Comparison of ENCODE assay signal across 8 cellular contexts in the genomic region with DNA sequence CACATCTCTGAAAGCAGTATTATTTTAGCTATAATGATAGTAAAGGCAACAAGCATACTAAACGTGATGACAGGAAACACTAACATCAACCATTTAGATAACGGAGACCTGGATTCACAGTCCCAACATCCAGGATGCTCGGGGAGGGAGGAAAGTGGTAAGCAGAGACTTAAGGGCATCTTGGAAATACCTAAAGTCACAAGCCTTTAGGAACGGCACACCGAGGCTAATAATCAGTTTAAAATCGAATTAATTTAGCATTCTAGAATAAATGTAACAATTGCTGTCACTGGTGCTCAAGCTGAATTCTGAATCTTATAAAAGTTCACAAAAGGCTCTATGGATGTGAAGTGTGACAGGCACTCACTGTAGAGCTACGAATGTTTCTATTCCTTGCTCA. TPM values are rescaled to one million over a fixed set of nuclear protein-coding genes. Genes with fewer than 3 reads are reported as not detected.
DNase-seq lines count a peak whose midpoint lies in the region; ATAC-seq lines count a peak whose summit lies in the region.

No MANE protein-coding gene starts in this region.

- 1% methylated on average over 7 of the region's 7 CpGs for WGBS in thymus

- H3K9me3 ChIP-seq in thymus (ENCODE audit: control insufficient read depth), result no peaks in the 10 kb centered on the region

- DNase-seq in activated T-cell treated with anti-CD3 and anti-CD28 coated beads, Interleukin-2, amount 50 U/mL, for 72 hours, result no peak
- DNase-seq in activated T-cell treated with anti-CD3 and anti-CD28 coated beads, Interleukin-2, amount 50 U/mL, for 48 hours, result no peak
- DNase-seq in activated T-helper 2 cell treated with anti-CD3 and anti-CD28 coated beads, Interferon-gamma antibody, Interleukin-2, Interleukin-4, amounts not matched to agents 10 μg/mL and 5 μg/mL and 100 μg/mL, durations not matched to agents 14 hours and 24 hours and 36 hours (ENCODE audit: low spot score), result no peak
- DNase-seq in kidney glomerular epithelial cell (lab: John Stamatoyannopoulos, UW) (peak; percentile 32), NCI-H2196 treated with DMSO at 0.1 percent for 48 hours (lab: John Stamatoyannopoulos, UW; ENCODE audit: unreplicated experiment) (no peak)
- DNase-seq in activated CD8-positive, alpha-beta memory T cell treated with anti-CD3 and anti-CD28 coated beads, Interleukin-2, amount 50 U/mL, for 4 hours, result no peak

- no peaks in the 10 kb centered on the region for H3K27me3 ChIP-seq in thymus (ENCODE audit: control insufficient read depth, insufficient read depth)

- H3K4me3 Mint-ChIP-seq in activated T-cell treated with anti-CD3 and anti-CD28 coated beads, Interleukin-2, amount 50 U/mL, for 72 hours, result peak overlapping the region; percentile 87 to 94
- H3K4me3 Mint-ChIP-seq in activated T-helper 2 cell treated with anti-CD3 and anti-CD28 coated beads, Interferon-gamma antibody, Interleukin-2, Interleukin-4, amounts not matched to agents 10 μg/mL and 5 μg/mL and 100 μg/mL, durations not matched to agents 14 hours and 24 hours and 36 hours (ENCODE audit: low read depth), result peak overlapping the region; percentile 99

- peaks cover 9% of the 10 kb centered on the region in 2 donors for H3K36me3 Mint-ChIP-seq in activated T-cell treated with anti-CD3 and anti-CD28 coated beads, Interleukin-2, amount 50 U/mL, for 72 hours (ENCODE audit: insufficient read depth in 2 of 2)
- peaks cover 26% of the 10 kb centered on the region for H3K36me3 Mint-ChIP-seq in activated T-helper 2 cell treated with anti-CD3 and anti-CD28 coated beads, Interferon-gamma antibody, Interleukin-2, Interleukin-4, amounts not matched to agents 10 μg/mL and 5 μg/mL and 100 μg/mL, durations not matched to agents 14 hours and 24 hours and 36 hours (ENCODE audit: low read depth)

- no peaks in the 10 kb centered on the region for H3K27me3 Mint-ChIP-seq in activated T-cell treated with anti-CD3 and anti-CD28 coated beads, Interleukin-2, amount 50 U/mL, for 72 hours (ENCODE audit: low read depth)
- H3K27me3 Mint-ChIP-seq in activated T-helper 2 cell treated with anti-CD3 and anti-CD28 coated beads, Interferon-gamma antibody, Interleukin-2, Interleukin-4, amounts not matched to agents 10 μg/mL and 5 μg/mL and 100 μg/mL, durations not matched to agents 14 hours and 24 hours and 36 hours (ENCODE audit: low read depth), result no peaks in the 10 kb centered on the region

- H3K27ac Mint-ChIP-seq in activated T-cell treated with anti-CD3 and anti-CD28 coated beads, Interleukin-2, amount 50 U/mL, for 72 hours, result peak overlapping the region; percentile 90
- H3K27ac Mint-ChIP-seq in activated T-helper 2 cell treated with anti-CD3 and anti-CD28 coated beads, Interferon-gamma antibody, Interleukin-2, Interleukin-4, amounts not matched to agents 10 μg/mL and 5 μg/mL and 100 μg/mL, durations not matched to agents 14 hours and 24 hours and 36 hours, result peak overlapping the region; percentile 100

- peaks cover 2 to 3% of the 10 kb centered on the region in 2 donors for H3K9me3 Mint-ChIP-seq in activated T-cell treated with anti-CD3 and anti-CD28 coated beads, Interleukin-2, amount 50 U/mL, for 72 hours
- no peaks in the 10 kb centered on the region for H3K9me3 Mint-ChIP-seq in activated T-helper 2 cell treated with anti-CD3 and anti-CD28 coated beads, Interferon-gamma antibody, Interleukin-2, Interleukin-4, amounts not matched to agents 10 μg/mL and 5 μg/mL and 100 μg/mL, durations not matched to agents 14 hours and 24 hours and 36 hours

- peaks cover 13% of the 10 kb centered on the region for H3K4me1 ChIP-seq in thymus (ENCODE audit: control insufficient read depth, insufficient read depth, low read length)

- no peak for ATAC-seq in activated T-cell treated with anti-CD3 and anti-CD28 coated beads, Interleukin-2, amount 50 U/mL, for 72 hours (replicated peaks in 1 of 2)
- no peak for ATAC-seq in HG03108 (IDR thresholded peaks at IDR 0.05; ENCODE audit: unreplicated experiment)

- H3K4me1 Mint-ChIP-seq in activated T-cell treated with anti-CD3 and anti-CD28 coated beads, Interleukin-2, amount 50 U/mL, for 72 hours (ENCODE audit: low read depth), result peaks cover 32% of the 10 kb centered on the region
- H3K4me1 Mint-ChIP-seq in activated T-helper 2 cell treated with anti-CD3 and anti-CD28 coated beads, Interferon-gamma antibody, Interleukin-2, Interleukin-4, amounts not matched to agents 10 μg/mL and 5 μg/mL and 100 μg/mL, durations not matched to agents 14 hours and 24 hours and 36 hours (ENCODE audit: low read depth), result peaks cover 24% of the 10 kb centered on the region

- peak overlapping the region; percentile 97 for H3K27ac ChIP-seq in thymus (ENCODE audit: low read depth)

- H3K36me3 ChIP-seq in thymus (ENCODE audit: control insufficient read depth, insufficient read depth), result no peaks in the 10 kb centered on the region

- intact Hi-C loops in activated T-helper 2 cell treated with anti-CD3 and anti-CD28 coated beads, Interferon-gamma antibody, Interleukin-2, Interleukin-4, amounts not matched to agents 10 μg/mL and 5 μg/mL and 100 μg/mL, durations not matched to agents 14 hours and 24 hours and 36 hours (cut with micrococcal nuclease), result loop anchor here (2.0 to 10.0 kb wide), 5 partner anchors 25 to 733 kb away; a partner anchor contains a TSS

- peak overlapping the region; percentile 78 for H3K4me3 ChIP-seq in thymus (ENCODE audit: low read length)

RNA-seq across cellular contexts. Expression of a gene that starts 1.3 kb away (rescaled TPM):
- total RNA-seq in activated T-cell treated with anti-CD3 and anti-CD28 coated beads, Interleukin-2, amount 50 U/mL, for 72 hours, result 100 to 1,000 TPM; 139 to 153 TPM
- 145 and 146 TPM in 2 replicates for total RNA-seq in activated T-helper 2 cell treated with anti-CD3 and anti-CD28 coated beads, Interferon-gamma antibody, Interleukin-2, Interleukin-4, amounts not matched to agents 10 μg/mL and 5 μg/mL and 100 μg/mL, durations not matched to agents 14 hours and 24 hours and 36 hours
- 65.8 TPM for polyA plus RNA-seq in thymus
